9 cellular contexts compared by ENCODE assay signal in genomic region chr17:74205274-74205673, GRCh38. TPM values are rescaled to one million over a fixed set of nuclear protein-coding genes. Genes with fewer than 3 reads are reported as not detected.
A peak's percentile ranks its signal among the peaks of the same experiment; 100 is the strongest.
DNase-seq lines count a peak whose midpoint lies in the region; ATAC-seq, FAIRE-seq and TF ChIP-seq lines count a peak whose summit lies in the region.
"Had no signal": no experiment of that assay in that cellular context is flagged by ENCODE, and none has a peak within 500 bp of the region (broad histone marks: within the 10 kb centered on the region; RNA-seq: fewer than 3 reads in every experiment).

No MANE protein-coding gene starts in this region.

- H3K27ac ChIP-seq in Panc1 (ENCODE audit: low read length): peak overlapping the region; percentile 93
- H3K27ac ChIP-seq in endodermal cell (ENCODE audit: low read depth, low read length): no peak overlapping the region

- ATAC-seq in Panc1 (no peak), HG03039 (IDR thresholded peaks at IDR 0.05; ENCODE audit: unreplicated experiment) (no peak), HG03469 (IDR thresholded peaks at IDR 0.05; ENCODE audit: unreplicated experiment) (no peak)
- ATAC-seq: heart right ventricle had no signal

- H3K4me1 Mint-ChIP-seq in endodermal cell: peaks cover 28% of the 10 kb centered on the region

- H3K36me3 ChIP-seq in Panc1 (ENCODE audit: control insufficient read depth, insufficient read depth, low read length): peaks cover 29% of the 10 kb centered on the region
- peaks cover 64% of the 10 kb centered on the region for H3K36me3 ChIP-seq in endodermal cell (ENCODE audit: control insufficient read depth, insufficient read depth, low read length)

- H3K27ac Mint-ChIP-seq in endodermal cell: peak overlapping the region; percentile 91

- peak; percentile 20 for FAIRE-seq in GM12891 (lab: Jason Lieb, UNC)

- DNase-seq in GM12891 (ENCODE audit: insufficient read length, low spot score) (no peak), Panc1 (ENCODE audit: low read depth, low spot score) (no peak), endodermal cell (no peak), retinal pigment epithelial cell (ENCODE audit: low read depth) (no peak)
- no peak for DNase-seq in stimulated activated CD8-positive, alpha-beta memory T cell treated with anti-CD3 and anti-CD28 coated beads, Interleukin-4, amount 100 ng/mL, for 48 hours
- DNase-seq: heart right ventricle, NCI-H510A treated with DMSO at 0.1 percent for 48 hours had no signal

- in situ Hi-C loops in Panc1 (cut with HindIII; ENCODE audit: low pct_unique_long_range_greater_than_20kb, low sequenced_read_pairs): no loop called here

- H3K4me3 ChIP-seq in Panc1 (ENCODE audit: low read depth in 2 of 2, low read length in 2 of 2): peak overlapping the region; percentile 93 to 95
- peak overlapping the region; percentile 99 for H3K4me3 ChIP-seq in endodermal cell (ENCODE audit: low read length)
- peak overlapping the region; percentile 99 for H3K4me3 ChIP-seq in retinal pigment epithelial cell (ENCODE audit: low read length)

- peaks cover 42% of the 10 kb centered on the region for H3K4me1 ChIP-seq in Panc1 (ENCODE audit: control insufficient read depth, insufficient read depth, low read length)
- H3K4me1 ChIP-seq in endodermal cell (ENCODE audit: control insufficient read depth, insufficient read depth, low read length): peaks cover 16% of the 10 kb centered on the region

- H3K4me3 Mint-ChIP-seq in endodermal cell: peak overlapping the region; percentile 99

- H3K36me3 Mint-ChIP-seq in endodermal cell (ENCODE audit: low read depth): peaks cover 59% of the 10 kb centered on the region

- H3K9ac ChIP-seq in endodermal cell (ENCODE audit: extremely low read depth, low read length, poor library complexity, severe bottlenecking): peak overlapping the region; percentile 98

- 95 to 100% methylated on average over 2 to 3 of the region's 3 CpGs for WGBS in endodermal cell (ENCODE audit: insufficient coverage in 1 of 2, insufficient read length in 1 of 2), 2 experiments

- H3K9me3 ChIP-seq in Panc1 (ENCODE audit: control insufficient read depth, insufficient read depth, low read depth, low read length) (no peaks in the 10 kb centered on the region), endodermal cell (ENCODE audit: control insufficient read depth, low read length) (no peaks in the 10 kb centered on the region)
- H3K9me3 ChIP-seq: heart right ventricle had no signal

- POLR2A ChIA-PET in Panc1 (lab: Charles Lee): interaction anchor here (0.5 to 0.9 kb wide), 2 partner anchors 15 to 909 kb away, joined by 9 to 10 read pairs; no protein-coding TSS in a partner anchor

- peaks cover 12% of the 10 kb centered on the region for H3K27me3 Mint-ChIP-seq in endodermal cell (ENCODE audit: insufficient read depth)

- no peaks in the 10 kb centered on the region for H3K9me3 Mint-ChIP-seq in endodermal cell

- BruUV-seq in Panc1 (replicated peaks; lab: Mats Ljungman, UMichigan): no TSS peak

- H3K27me3 ChIP-seq in Panc1 (ENCODE audit: control insufficient read depth, insufficient read depth, low read length) (peaks cover 5% of the 10 kb centered on the region; the same call in 1 of the 2 replicates), endodermal cell (ENCODE audit: control insufficient read depth, insufficient read depth, low read length, poor library complexity, severe bottlenecking) (peaks cover 13% of the 10 kb centered on the region)

- 0 out of 2 replicates have a peak, but pooled peaks have one; percentile 28 for TF ChIP-seq POLR2A in GM12891 (IDR thresholded peaks at IDR 0.05; ENCODE audit: low read depth, low read length)

- TF ChIP-seq CTCF in Panc1 (IDR thresholded peaks at IDR 0.05) (no peak), endodermal cell (conservative IDR thresholded peaks at IDR 0.05) (no peak), retinal pigment epithelial cell (conservative IDR thresholded peaks at IDR 0.05; ENCODE audit: low read depth, low read length) (no peak)

- CTCF ChIA-PET in Panc1 (lab: Charles Lee): no interaction called here

- intact Hi-C loops in Panc1 (cut with micrococcal nuclease; ENCODE audit: unreplicated experiment): no loop called here

TF ChIP-seq in GM12891, 5 proteins besides CTCF, POLR2A, EP300 and RAD21:
- TF ChIP-seq POLR2AphosphoS5 (IDR thresholded peaks at IDR 0.05; ENCODE audit: low read depth, low read length): no peak
- no peak for TF ChIP-seq TAF1 (IDR thresholded peaks at IDR 0.05; ENCODE audit: low read depth, low read length)
- TF ChIP-seq PAX5 (IDR thresholded peaks at IDR 0.05; ENCODE audit: insufficient read depth, low read length, severe bottlenecking): no peak
- TF ChIP-seq POU2F2 (IDR thresholded peaks at IDR 0.05; ENCODE audit: low read depth, low read length): no peak
- TF ChIP-seq SPI1 (IDR thresholded peaks at IDR 0.05; ENCODE audit: low read depth, low read length): no peak

RNA-seq across cellular contexts. Expression of gene RPL38, which starts 1.8 kb away (rescaled TPM):
- 5,694 TPM for polyA plus RNA-seq in GM12891 (2012; ENCODE audit: low read depth, missing spikeins)
- total RNA-seq in Panc1 (2021; ENCODE audit: unreplicated experiment) (968 TPM), endodermal cell (1,000 to 10,000 TPM; 1,155 to 1,199 TPM)
- polyA plus RNA-seq in Panc1 (2012; ENCODE audit: insufficient read length): 1,956 TPM
- 1,898 TPM for polyA plus RNA-seq in endodermal cell (2013, experiment 1 of 2)
- 1,809 TPM for polyA plus RNA-seq in endodermal cell (2013, experiment 2 of 2)

RNA-seq across cellular contexts. Expression of gene TTYH2, which starts 8.1 kb away (rescaled TPM):
- 2.6 TPM for polyA plus RNA-seq in GM12891 (2012; ENCODE audit: low read depth, missing spikeins)
- total RNA-seq in Panc1 (2021; ENCODE audit: unreplicated experiment) (8.3 TPM), endodermal cell (1 to 10 TPM; 1.2 to 1.6 TPM)
- 6.7 TPM for polyA plus RNA-seq in Panc1 (2012; ENCODE audit: insufficient read length)
- polyA plus RNA-seq in endodermal cell (2013, experiment 1 of 2): 20.3 TPM
- 18.3 TPM for polyA plus RNA-seq in endodermal cell (2013, experiment 2 of 2)
